ENCODE assay signal across 17 cellular contexts in the genomic region with DNA sequence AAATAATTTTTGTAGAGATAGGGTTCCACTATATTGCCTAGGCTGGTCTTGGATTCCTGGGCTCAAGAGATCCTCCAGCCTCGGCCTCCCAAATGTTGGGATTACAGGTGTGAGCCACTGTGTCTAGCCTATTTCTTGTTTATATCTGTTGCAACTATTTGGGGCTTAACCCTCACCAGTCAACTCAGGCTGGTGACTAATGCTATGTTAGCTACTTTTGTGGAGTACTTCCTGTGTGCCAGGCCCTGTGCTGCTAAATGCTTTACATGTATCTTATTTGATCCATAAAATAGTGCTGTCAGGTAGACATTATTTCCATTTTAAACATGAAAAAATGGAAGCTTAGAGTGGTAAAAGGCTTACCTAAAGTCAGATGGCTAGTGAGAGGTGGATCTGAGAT. TPM values are rescaled to one million over a fixed set of nuclear protein-coding genes. Genes with fewer than 3 reads are reported as not detected.
DNase-seq lines count a peak whose midpoint lies in the region; ATAC-seq, FAIRE-seq and TF ChIP-seq lines count a peak whose summit lies in the region.
"Had no signal": no experiment of that assay in that cellular context is flagged by ENCODE, and none has a peak within 500 bp of the region (broad histone marks: within the 10 kb centered on the region; RNA-seq: fewer than 3 reads in every experiment).

No MANE protein-coding gene starts in this region.

- H2BK120ac ChIP-seq in H1 (replicated peaks; ENCODE audit: low read depth, low read length): peak overlapping the region; percentile 69

- no peak for TF ChIP-seq CTCF in H1 (IDR thresholded peaks at IDR 0.05; ENCODE audit: control extremely low read depth in 1 of 3, insufficient read depth in 1 of 3, low read depth in 1 of 3, low read length in 3 of 3)
- TF ChIP-seq CTCF in left ventricle myocardium inferior (IDR thresholded peaks at IDR 0.05; ENCODE audit: borderline replicate concordance): no peak

- no peak overlapping the region for H4K8ac ChIP-seq in H1 (ENCODE audit: extremely low read depth, insufficient read depth, low read length)

- H3K79me1 ChIP-seq in H1 (ENCODE audit: low read depth, low read length): no peaks in the 10 kb centered on the region

- DNase-seq in activated naive CD4-positive, alpha-beta T cell treated with anti-CD3 and anti-CD28 coated beads for 36 hours: peak; percentile 14
- DNase-seq in activated naive CD4-positive, alpha-beta T cell treated with Interleukin-2 at 50 U/mL for 16 hours: no peak
- DNase-seq in activated CD4-positive, alpha-beta memory T cell treated with anti-CD3 and anti-CD28 coated beads, Interleukin-2, amount 10 ng/mL, durations not matched to agents 7 days and 5 days: peak; percentile 35
- DNase-seq in H1 (ENCODE audit: low read depth in 1 of 2, low spot score in 2 of 2): no peak
- DNase-seq in stimulated activated effector memory CD8-positive, alpha-beta T cell treated with anti-CD3 and anti-CD28 coated beads, Interleukin-12 subunit alpha, Interleukin-12 subunit beta, amount 100 ng/mL, for 72 hours (ENCODE audit: low spot score in 2 of 2): no peak
- DNase-seq in left ventricle myocardium inferior: no peak
- DNase-seq: Caco-2; CD8-positive, alpha-beta T cell; DMS53; GF-D8; GOT3 had no signal

- TF ChIP-seq RAD21 in H1 (IDR thresholded peaks at IDR 0.05 in 1 of 2, conservative IDR thresholded peaks at IDR 0.05 in 1 of 2; ENCODE audit: low read depth in 2 of 2, low read length in 2 of 2): no peak

- POLR2A ChIA-PET in activated CD4-positive, alpha-beta memory T cell treated with anti-CD3 and anti-CD28 coated beads, Interleukin-2, amount 10 ng/mL, durations not matched to agents 7 days and 5 days (lab: Charles Lee): interaction anchor here (1.0 to 2.4 kb wide), 5 partner anchors 13 to 91 kb away, joined by 3 to 7 read pairs (median 5); a partner anchor contains a TSS
- POLR2A ChIA-PET in H1 (lab: Charles Lee; ENCODE audit: partially characterized antibody): interaction anchor here (1.4 to 1.6 kb wide), 2 partner anchors 12 to 40 kb away, joined by 3 to 4 read pairs; no protein-coding TSS in a partner anchor

- H4K91ac ChIP-seq in H1 (replicated peaks; ENCODE audit: insufficient read length, low read length): peak overlapping the region; percentile 10

- no peak for TF ChIP-seq POLR2A in H1 (IDR thresholded peaks at IDR 0.05; ENCODE audit: control extremely low read depth in 1 of 2, low read depth in 2 of 2, low read length in 2 of 2)

- H3K14ac ChIP-seq in H1 (ENCODE audit: insufficient read length): no peak overlapping the region

- no peak overlapping the region for H2AK5ac ChIP-seq in H1 (ENCODE audit: low read depth, low read length)

- CTCF ChIA-PET in activated naive CD4-positive, alpha-beta T cell treated with anti-CD3 and anti-CD28 coated beads for 36 hours (lab: Charles Lee): interaction anchor here (1.1 to 1.4 kb wide), 2 partner anchors 14 to 73 kb away, joined by 3 to 6 read pairs; a partner anchor contains a TSS
- CTCF ChIA-PET in activated CD4-positive, alpha-beta memory T cell treated with anti-CD3 and anti-CD28 coated beads, Interleukin-2, amount 10 ng/mL, durations not matched to agents 7 days and 5 days (lab: Charles Lee): interaction anchor here (1.1 to 1.4 kb wide), 5 partner anchors 14 to 76 kb away, joined by 3 to 5 read pairs (median 5); a partner anchor contains a TSS
- CTCF ChIA-PET in H1 (lab: Charles Lee; ENCODE audit: partially characterized antibody): interaction anchor here (0.6 to 3.4 kb wide), 6 partner anchors 11 to 1352 kb away, joined by 3 to 33 read pairs (median 4); a partner anchor contains a TSS

- peaks cover 18% of the 10 kb centered on the region for H3K4me1 Mint-ChIP-seq in activated naive CD4-positive, alpha-beta T cell treated with anti-CD3 and anti-CD28 coated beads for 36 hours (ENCODE audit: low read depth)
- peaks cover 52% of the 10 kb centered on the region for H3K4me1 Mint-ChIP-seq in activated CD4-positive, alpha-beta memory T cell treated with anti-CD3 and anti-CD28 coated beads, Interleukin-2, amount 10 ng/mL, durations not matched to agents 7 days and 5 days
- H3K4me1 Mint-ChIP-seq in stimulated activated effector memory CD8-positive, alpha-beta T cell treated with anti-CD3 and anti-CD28 coated beads, Interleukin-12 subunit alpha, Interleukin-12 subunit beta, amount 100 ng/mL, for 72 hours: peaks cover 8% of the 10 kb centered on the region

- H4K5ac ChIP-seq in H1 (ENCODE audit: insufficient read length, low read depth, low read length): no peak overlapping the region

- H3K27me3 ChIP-seq in H1 (replicated peaks in 1 of 4; ENCODE audit: control insufficient read depth in 3 of 4, extremely low read depth in 1 of 4, insufficient read depth in 3 of 4, low read length in 3 of 4): no peaks in the 10 kb centered on the region; a peak in 1 of 7 replicates
- no peaks in the 10 kb centered on the region for H3K27me3 ChIP-seq in left ventricle myocardium inferior (ENCODE audit: low read depth)

- H3K4me3 ChIP-seq in H1 (ENCODE audit: extremely low read depth in 1 of 4, insufficient read depth in 2 of 4, low read depth in 3 of 4, low read length in 4 of 4) (no peak overlapping the region), left ventricle myocardium inferior (no peak overlapping the region)
- H3K4me3 ChIP-seq: HAP-1 had no signal

- H3K4me2 ChIP-seq in H1 (ENCODE audit: insufficient read depth in 1 of 2, low read depth in 2 of 2, low read length in 2 of 2): no peak overlapping the region

- no peaks in the 10 kb centered on the region for H3K23me2 ChIP-seq in H1 (ENCODE audit: low read depth, low read length)

- no peak overlapping the region for H2BK15ac ChIP-seq in H1 (ENCODE audit: low read length)

- ATAC-seq in stimulated activated effector memory CD8-positive, alpha-beta T cell treated with anti-CD3 and anti-CD28 coated beads, Interleukin-12 subunit alpha, Interleukin-12 subunit beta, amount 100 ng/mL, for 72 hours: peak; percentile 71
- no peak for ATAC-seq in HG02840 (IDR thresholded peaks at IDR 0.05; ENCODE audit: low FRiP score, unreplicated experiment)
- ATAC-seq: CD8-positive, alpha-beta T cell; HepG2 had no signal

- no peak for FAIRE-seq in H1 (lab: Jason Lieb, UNC)
- FAIRE-seq: GM19239, HepG2, HTR-8/SVneo had no signal

- H3K79me2 ChIP-seq in H1 (ENCODE audit: control insufficient read depth in 1 of 2, insufficient read depth in 2 of 2, low read length in 2 of 2): no peaks in the 10 kb centered on the region

- H2BK12ac ChIP-seq in H1 (ENCODE audit: low read depth, low read length): no peak overlapping the region

- no peaks in the 10 kb centered on the region for H3K36me3 ChIP-seq in H1 (ENCODE audit: control insufficient read depth in 2 of 4, insufficient read depth in 4 of 4, low read length in 3 of 4)
- H3K36me3 ChIP-seq in left ventricle myocardium inferior: no peaks in the 10 kb centered on the region
- H3K36me3 ChIP-seq: HAP-1 had no signal

- H3K23ac ChIP-seq in H1 (ENCODE audit: insufficient read length): no peak overlapping the region

- no peak overlapping the region for H3K18ac ChIP-seq in H1 (ENCODE audit: extremely low read depth, low read length)

- no peak overlapping the region for H2AFZ ChIP-seq in H1 (ENCODE audit: low read length)

- intact Hi-C loops in activated naive CD4-positive, alpha-beta T cell treated with anti-CD3 and anti-CD28 coated beads for 36 hours (cut with micrococcal nuclease): no loop called here
- intact Hi-C loops in left ventricle myocardium inferior (cut with micrococcal nuclease): no loop called here

- no peak overlapping the region for H3K4ac ChIP-seq in H1 (replicated peaks; ENCODE audit: insufficient read length, low read depth, low read length)

- no peak overlapping the region for H3K4me3 Mint-ChIP-seq in activated naive CD4-positive, alpha-beta T cell treated with anti-CD3 and anti-CD28 coated beads for 36 hours
- no peak overlapping the region for H3K4me3 Mint-ChIP-seq in activated CD4-positive, alpha-beta memory T cell treated with anti-CD3 and anti-CD28 coated beads, Interleukin-2, amount 10 ng/mL, durations not matched to agents 7 days and 5 days
- no peak overlapping the region for H3K4me3 Mint-ChIP-seq in stimulated activated effector memory CD8-positive, alpha-beta T cell treated with anti-CD3 and anti-CD28 coated beads, Interleukin-12 subunit alpha, Interleukin-12 subunit beta, amount 100 ng/mL, for 72 hours
- H3K4me3 Mint-ChIP-seq: CD14-positive monocyte; CD8-positive, alpha-beta T cell had no signal

- no peak overlapping the region for H2BK20ac ChIP-seq in H1 (ENCODE audit: low read length)

- H4K20me1 ChIP-seq in H1 (replicated peaks in 1 of 2; ENCODE audit: control insufficient read depth in 1 of 2, insufficient read depth in 2 of 2, low read length in 2 of 2): no peaks in the 10 kb centered on the region

- TF ChIP-seq EP300 in H1 (IDR thresholded peaks at IDR 0.05; ENCODE audit: borderline replicate concordance in 1 of 2, low read depth in 2 of 2, low read length in 2 of 2): no peak

- H3K9me3 Mint-ChIP-seq in activated naive CD4-positive, alpha-beta T cell treated with anti-CD3 and anti-CD28 coated beads for 36 hours: no peaks in the 10 kb centered on the region
- peaks cover 3% of the 10 kb centered on the region for H3K9me3 Mint-ChIP-seq in activated CD4-positive, alpha-beta memory T cell treated with anti-CD3 and anti-CD28 coated beads, Interleukin-2, amount 10 ng/mL, durations not matched to agents 7 days and 5 days
- no peaks in the 10 kb centered on the region for H3K9me3 Mint-ChIP-seq in stimulated activated effector memory CD8-positive, alpha-beta T cell treated with anti-CD3 and anti-CD28 coated beads, Interleukin-12 subunit alpha, Interleukin-12 subunit beta, amount 100 ng/mL, for 72 hours
- H3K9me3 Mint-ChIP-seq: CD8-positive, alpha-beta T cell had no signal

- WGBS in H1 (ENCODE audit: extremely low coverage in 1 of 2, insufficient coverage in 1 of 2, insufficient read length in 1 of 2, insufficient replicate concordance in 2 of 2, low coverage in 1 of 2, low lambda C conversion rate in 2 of 2, missing lambda C conversion rate in 1 of 2), 2 experiments: 95% methylated on average over 1 of the region's 1 CpG; no CpG with 5 or more reads in 1 of the 2 experiments

- H3K4me1 ChIP-seq in H1 (replicated peaks in 1 of 4; ENCODE audit: control insufficient read depth in 3 of 4, insufficient read depth in 4 of 4, low read length in 3 of 4) (no peaks in the 10 kb centered on the region; a peak in 1 of 7 replicates), left ventricle myocardium inferior (no peaks in the 10 kb centered on the region)
- H3K4me1 ChIP-seq: HAP-1 had no signal

- H2BK5ac ChIP-seq in H1 (ENCODE audit: low read depth, low read length): no peak overlapping the region

- H3K27ac ChIP-seq in H1 (ENCODE audit: low read depth, low read length) (no peak overlapping the region), left ventricle myocardium inferior (replicated peaks) (no peak overlapping the region)

- H3K9me3 ChIP-seq in H1 (ENCODE audit: insufficient read depth in 2 of 2, low read depth in 1 of 2, low read length in 1 of 2) (no peaks in the 10 kb centered on the region), left ventricle myocardium inferior (replicated peaks) (peaks cover 13% of the 10 kb centered on the region)
- H3K9me3 ChIP-seq: Caco-2, HAP-1 had no signal

- no peak overlapping the region for H3K56ac ChIP-seq in H1 (replicated peaks; ENCODE audit: insufficient read length, low read depth, low read length)

- H3K9ac ChIP-seq in H1 (replicated peaks in 1 of 4; ENCODE audit: extremely low read depth in 1 of 4, low read depth in 3 of 4, low read length in 3 of 4): no peak overlapping the region

- peaks cover 2% of the 10 kb centered on the region for H3K36me3 Mint-ChIP-seq in activated naive CD4-positive, alpha-beta T cell treated with anti-CD3 and anti-CD28 coated beads for 36 hours (ENCODE audit: low read depth)
- peaks cover 76% of the 10 kb centered on the region for H3K36me3 Mint-ChIP-seq in activated CD4-positive, alpha-beta memory T cell treated with anti-CD3 and anti-CD28 coated beads, Interleukin-2, amount 10 ng/mL, durations not matched to agents 7 days and 5 days (ENCODE audit: low read depth)
- no peaks in the 10 kb centered on the region for H3K36me3 Mint-ChIP-seq in stimulated activated effector memory CD8-positive, alpha-beta T cell treated with anti-CD3 and anti-CD28 coated beads, Interleukin-12 subunit alpha, Interleukin-12 subunit beta, amount 100 ng/mL, for 72 hours
- H3K36me3 Mint-ChIP-seq: CD14-positive monocyte had no signal

- H3K27me3 Mint-ChIP-seq in activated naive CD4-positive, alpha-beta T cell treated with anti-CD3 and anti-CD28 coated beads for 36 hours (ENCODE audit: low read depth): no peaks in the 10 kb centered on the region
- H3K27me3 Mint-ChIP-seq in activated CD4-positive, alpha-beta memory T cell treated with anti-CD3 and anti-CD28 coated beads, Interleukin-2, amount 10 ng/mL, durations not matched to agents 7 days and 5 days: no peaks in the 10 kb centered on the region

- no peak overlapping the region for H3K27ac Mint-ChIP-seq in activated naive CD4-positive, alpha-beta T cell treated with anti-CD3 and anti-CD28 coated beads for 36 hours
- peak overlapping the region; percentile 45 for H3K27ac Mint-ChIP-seq in activated CD4-positive, alpha-beta memory T cell treated with anti-CD3 and anti-CD28 coated beads, Interleukin-2, amount 10 ng/mL, durations not matched to agents 7 days and 5 days
- H3K27ac Mint-ChIP-seq in stimulated activated effector memory CD8-positive, alpha-beta T cell treated with anti-CD3 and anti-CD28 coated beads, Interleukin-12 subunit alpha, Interleukin-12 subunit beta, amount 100 ng/mL, for 72 hours: no peak overlapping the region
- H3K27ac Mint-ChIP-seq: CD14-positive monocyte; CD8-positive, alpha-beta T cell had no signal

RNA-seq across cellular contexts. Expression of a gene that starts 13.8 kb away (rescaled TPM):
- total RNA-seq in activated naive CD4-positive, alpha-beta T cell treated with anti-CD3 and anti-CD28 coated beads for 36 hours: 1 to 10 TPM; 3.1 to 3.6 TPM
- 10 to 100 TPM; 38.2 to 43.0 TPM for total RNA-seq in activated CD4-positive, alpha-beta memory T cell treated with anti-CD3 and anti-CD28 coated beads, Interleukin-2, amount 10 ng/mL, durations not matched to agents 7 days and 5 days
- total RNA-seq in H1 (2021; fragmentation: NEBNext Ultra II Directional; extraction: Animal tissue kit (Norgen Biotek cat#: 25700)): 1.8 and 2.0 TPM in 2 replicates
- polyA plus RNA-seq in H1 (2011; rRNA removed): 2.0 and 3.6 TPM in 2 replicates
- 3.3 TPM for polyA plus RNA-seq in H1 (2011; cell fraction: cytosol; rRNA removed)
- 4.8 TPM for polyA plus RNA-seq in H1 (2011; cell fraction: nucleus; rRNA removed)
- 1.4 to 4.3 TPM (median 1.9 TPM) in 4 replicates for polyA plus RNA-seq in H1 (2012, experiment 1 of 2)
- 0.51 TPM for polyA plus RNA-seq in H1 (2012, experiment 2 of 2)
- 3.7 TPM for polyA plus RNA-seq in H1 (2013, experiment 1 of 2)
- polyA plus RNA-seq in H1 (2013, experiment 2 of 2): 3.3 TPM
- polyA minus RNA-seq in H1 (2011; rRNA and poly(A)+ RNA removed): 2.5 and 5.5 TPM in 2 replicates
- polyA minus RNA-seq in H1 (2011; cell fraction: cytosol; rRNA and poly(A)+ RNA removed): 2.0 TPM
- 2.4 TPM for polyA minus RNA-seq in H1 (2011; cell fraction: nucleus; rRNA and poly(A)+ RNA removed)
- 3.4 TPM for total RNA-seq in left ventricle myocardium inferior

Comparison
In these comparisons a context has a peak if more than half of its experiments do, and no peak if none do; other contexts are left out.
1. DNase-seq: peak in activated naive CD4-positive, alpha-beta T cell treated with anti-CD3 and anti-CD28 coated beads for 36 hours (single experiment) and activated CD4-positive, alpha-beta memory T cell treated with anti-CD3 and anti-CD28 coated beads, Interleukin-2, amount 10 ng/mL, durations not matched to agents 7 days and 5 days (single experiment); none in activated naive CD4-positive, alpha-beta T cell treated with Interleukin-2 at 50 U/mL for 16 hours (single experiment), H1 (0 of 2), stimulated activated effector memory CD8-positive, alpha-beta T cell treated with anti-CD3 and anti-CD28 coated beads, Interleukin-12 subunit alpha, Interleukin-12 subunit beta, amount 100 ng/mL, for 72 hours (0 of 2) and left ventricle myocardium inferior (single experiment).